ENCODE assay signal across 8 cellular contexts in genomic region chr4:184649026-184649970, GRCh38. TPM values are rescaled to one million over a fixed set of nuclear protein-coding genes. Genes with fewer than 3 reads are reported as not detected.
DNase-seq lines count a peak whose midpoint lies in the region; ATAC-seq and TF ChIP-seq lines count a peak whose summit lies in the region.

TSS of gene CASP3 (minus strand) at chr4:184649447. CDS start at chr4:184638453, 10,994 bp downstream.
TSS of gene PRIMPOL (plus strand) at chr4:184649738. CDS start at chr4:184657141, 7,403 bp downstream.

- ATAC-seq in GM21737 (IDR thresholded peaks at IDR 0.05; ENCODE audit: unreplicated experiment) (peak; percentile 87), esophagus mucosa (peak; percentile 98)

- no peaks in the 10 kb centered on the region for H3K27me3 Mint-ChIP-seq in activated T-cell treated with anti-CD3 and anti-CD28 coated beads, Interleukin-2, amount 50 U/mL, for 24 hours

- H3K4me3 Mint-ChIP-seq in activated T-cell treated with anti-CD3 and anti-CD28 coated beads, Interleukin-2, amount 50 U/mL, for 24 hours, result peak within 1 kb of the TSS; percentile 97

- peak; percentile 57 for DNase-seq in DMS79 treated with DMSO at 0.1 percent for 48 hours (lab: John Stamatoyannopoulos, UW)
- DNase-seq in KG1 (lab: John Stamatoyannopoulos, UW), result peak; percentile 49
- peak; percentile 99 for DNase-seq in activated T-cell treated with anti-CD3 and anti-CD28 coated beads, Interleukin-2, amount 50 U/mL, for 24 hours
- peak; percentile 97 for DNase-seq in myocyte (ENCODE audit: low read depth)
- DNase-seq in stimulated activated CD8-positive, alpha-beta memory T cell treated with anti-CD3 and anti-CD28 coated beads, Interleukin-7, amount 100 ng/mL, for 4 hours (ENCODE audit: low read depth in 2 of 2), result peak; percentile 88 to 96

- peaks cover 56% of the 10 kb centered on the region for H3K4me1 Mint-ChIP-seq in activated T-cell treated with anti-CD3 and anti-CD28 coated beads, Interleukin-2, amount 50 U/mL, for 24 hours (ENCODE audit: low read depth)

- H3K9me3 Mint-ChIP-seq in activated T-cell treated with anti-CD3 and anti-CD28 coated beads, Interleukin-2, amount 50 U/mL, for 24 hours, result no peaks in the 10 kb centered on the region

- peaks cover 54% of the 10 kb centered on the region for H3K36me3 Mint-ChIP-seq in activated T-cell treated with anti-CD3 and anti-CD28 coated beads, Interleukin-2, amount 50 U/mL, for 24 hours (ENCODE audit: low read depth)

- peak within 1 kb of the TSS; percentile 94 for H3K27ac Mint-ChIP-seq in activated T-cell treated with anti-CD3 and anti-CD28 coated beads, Interleukin-2, amount 50 U/mL, for 24 hours

TF ChIP-seq in PFSK-1, 5 proteins besides CTCF, POLR2A, EP300 and RAD21:
- TF ChIP-seq SIN3A (IDR thresholded peaks at IDR 0.05; ENCODE audit: borderline replicate concordance, insufficient read depth, low read length) (peak; percentile 71; the same call in 1 of the 2 replicates), FOXP2 (optimal IDR thresholded peaks at IDR 0.05; ENCODE audit: borderline replicate concordance, extremely low read depth, extremely low read length, insufficient read depth) (peak; percentile 71), POLR2AphosphoS5 (IDR thresholded peaks at IDR 0.05; ENCODE audit: low read depth, low read length) (peak; percentile 76; the same call in 1 of the 2 replicates), TAF1 (IDR thresholded peaks at IDR 0.05; ENCODE audit: borderline replicate concordance, insufficient read depth, low read length) (peak; percentile 69; the same call in 1 of the 2 replicates)
- TF ChIP-seq, protein P1, sequence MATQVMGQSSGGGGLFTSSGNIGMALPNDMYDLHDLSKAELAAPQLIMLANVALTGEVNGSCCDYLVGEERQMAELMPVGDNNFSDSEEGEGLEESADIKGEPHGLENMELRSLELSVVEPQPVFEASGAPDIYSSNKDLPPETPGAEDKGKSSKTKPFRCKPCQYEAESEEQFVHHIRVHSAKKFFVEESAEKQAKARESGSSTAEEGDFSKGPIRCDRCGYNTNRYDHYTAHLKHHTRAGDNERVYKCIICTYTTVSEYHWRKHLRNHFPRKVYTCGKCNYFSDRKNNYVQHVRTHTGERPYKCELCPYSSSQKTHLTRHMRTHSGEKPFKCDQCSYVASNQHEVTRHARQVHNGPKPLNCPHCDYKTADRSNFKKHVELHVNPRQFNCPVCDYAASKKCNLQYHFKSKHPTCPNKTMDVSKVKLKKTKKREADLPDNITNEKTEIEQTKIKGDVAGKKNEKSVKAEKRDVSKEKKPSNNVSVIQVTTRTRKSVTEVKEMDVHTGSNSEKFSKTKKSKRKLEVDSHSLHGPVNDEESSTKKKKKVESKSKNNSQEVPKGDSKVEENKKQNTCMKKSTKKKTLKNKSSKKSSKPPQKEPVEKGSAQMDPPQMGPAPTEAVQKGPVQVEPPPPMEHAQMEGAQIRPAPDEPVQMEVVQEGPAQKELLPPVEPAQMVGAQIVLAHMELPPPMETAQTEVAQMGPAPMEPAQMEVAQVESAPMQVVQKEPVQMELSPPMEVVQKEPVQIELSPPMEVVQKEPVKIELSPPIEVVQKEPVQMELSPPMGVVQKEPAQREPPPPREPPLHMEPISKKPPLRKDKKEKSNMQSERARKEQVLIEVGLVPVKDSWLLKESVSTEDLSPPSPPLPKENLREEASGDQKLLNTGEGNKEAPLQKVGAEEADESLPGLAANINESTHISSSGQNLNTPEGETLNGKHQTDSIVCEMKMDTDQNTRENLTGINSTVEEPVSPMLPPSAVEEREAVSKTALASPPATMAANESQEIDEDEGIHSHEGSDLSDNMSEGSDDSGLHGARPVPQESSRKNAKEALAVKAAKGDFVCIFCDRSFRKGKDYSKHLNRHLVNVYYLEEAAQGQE (IDR thresholded peaks at IDR 0.05; ENCODE audit: insufficient read depth in 1 of 2, low read depth in 2 of 2, low read length in 2 of 2), result peak in 1 of 2 experiments; percentile 19; a peak in 2 of 4 replicates

RNA-seq across cellular contexts. Expression of gene CASP3, which starts in this region (rescaled TPM):
- 13.3 TPM for polyA plus RNA-seq in PFSK-1 (2012; ENCODE audit: insufficient read length, low read depth)
- 20.1 TPM for total RNA-seq in esophagus mucosa
- total RNA-seq in myocyte, result 106 and 122 TPM in 2 replicates
- polyA plus RNA-seq in myocyte (2012), result 39.5 TPM

RNA-seq across cellular contexts. Expression of gene PRIMPOL, which starts in this region (rescaled TPM):
- polyA plus RNA-seq in PFSK-1 (2012; ENCODE audit: insufficient read length, low read depth), result 4.4 TPM
- total RNA-seq in esophagus mucosa, result 9.9 TPM
- total RNA-seq in myocyte, result 17.6 and 22.5 TPM in 2 replicates
- polyA plus RNA-seq in myocyte (2012), result 7.6 TPM

Comparison
In these comparisons a context has a peak if more than half of its experiments do, and no peak if none do; other contexts are left out.
1. Peak in every context shown above with its lines: DNase-seq and ATAC-seq.
2. DNase-seq: peak in every context shown above with its lines; median percentile 99 in activated T-cell treated with anti-CD3 and anti-CD28 coated beads, Interleukin-2, amount 50 U/mL, for 24 hours; 97 in myocyte; 92 in stimulated activated CD8-positive, alpha-beta memory T cell treated with anti-CD3 and anti-CD28 coated beads, Interleukin-7, amount 100 ng/mL, for 4 hours; 57 in DMS79 treated with DMSO at 0.1 percent for 48 hours; 49 in KG1.